ENCODE assay signal across 9 cellular contexts in the genomic region with DNA sequence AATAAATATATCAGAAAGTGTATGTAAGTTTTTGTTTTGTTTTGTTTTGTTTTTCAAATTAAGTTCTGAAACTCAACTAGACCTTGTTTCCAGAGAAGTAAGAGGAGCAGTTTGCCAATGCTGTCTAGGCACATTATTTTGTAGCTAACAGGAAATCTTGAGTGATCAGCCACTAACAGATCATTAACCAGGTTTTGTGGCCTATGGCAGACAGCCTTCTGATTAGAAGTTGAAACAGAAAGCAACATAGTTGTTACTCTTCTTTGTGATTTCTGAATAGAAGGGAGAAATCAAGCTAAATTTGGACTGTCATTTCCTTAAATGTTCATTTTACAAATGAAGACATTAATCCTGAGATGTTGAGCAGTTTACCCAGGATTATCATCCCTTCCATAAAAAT.
DNase-seq lines count a peak whose midpoint lies in the region; ATAC-seq lines count a peak whose summit lies in the region.
"Had no signal": no experiment of that assay in that cellular context is flagged by ENCODE, and none has a peak within 500 bp of the region (broad histone marks: within the 10 kb centered on the region; RNA-seq: fewer than 3 reads in every experiment).

No MANE protein-coding gene starts in this region.

- no peak overlapping the region for H3K4me3 Mint-ChIP-seq in stimulated activated effector memory CD8-positive, alpha-beta T cell treated with anti-CD3 and anti-CD28 coated beads, Interleukin-12 subunit alpha, Interleukin-12 subunit beta, amount 100 ng/mL, for 72 hours

- DNase-seq in superior temporal gyrus (ENCODE audit: extremely low spot score) (peak; percentile 65), NCI-H345 treated with DMSO at 0.1 percent for 48 hours (lab: John Stamatoyannopoulos, UW; ENCODE audit: unreplicated experiment) (no peak)
- no peak for DNase-seq in activated naive CD4-positive, alpha-beta T cell treated with Interleukin-2 at 50 U/mL for 16 hours
- DNase-seq in stimulated activated effector memory CD8-positive, alpha-beta T cell treated with anti-CD3 and anti-CD28 coated beads, Interleukin-12 subunit alpha, Interleukin-12 subunit beta, amount 100 ng/mL, for 72 hours (ENCODE audit: low spot score in 2 of 2), result no peak
- DNase-seq: DND-41, NCI-H510A had no signal

- no peaks in the 10 kb centered on the region for H3K36me3 Mint-ChIP-seq in stimulated activated effector memory CD8-positive, alpha-beta T cell treated with anti-CD3 and anti-CD28 coated beads, Interleukin-12 subunit alpha, Interleukin-12 subunit beta, amount 100 ng/mL, for 72 hours

- ATAC-seq in GM19372 (IDR thresholded peaks at IDR 0.05; ENCODE audit: low read depth, unreplicated experiment) (peak; percentile 95), HG02798 (IDR thresholded peaks at IDR 0.05; ENCODE audit: poor library complexity, unreplicated experiment) (peak; percentile 96), HG03565 (IDR thresholded peaks at IDR 0.05; ENCODE audit: unreplicated experiment) (peak; percentile 87)
- no peak for ATAC-seq in stimulated activated effector memory CD8-positive, alpha-beta T cell treated with anti-CD3 and anti-CD28 coated beads, Interleukin-12 subunit alpha, Interleukin-12 subunit beta, amount 100 ng/mL, for 72 hours

- no peak overlapping the region for H3K27ac Mint-ChIP-seq in stimulated activated effector memory CD8-positive, alpha-beta T cell treated with anti-CD3 and anti-CD28 coated beads, Interleukin-12 subunit alpha, Interleukin-12 subunit beta, amount 100 ng/mL, for 72 hours

- peaks cover 3% of the 10 kb centered on the region for H3K9me3 Mint-ChIP-seq in stimulated activated effector memory CD8-positive, alpha-beta T cell treated with anti-CD3 and anti-CD28 coated beads, Interleukin-12 subunit alpha, Interleukin-12 subunit beta, amount 100 ng/mL, for 72 hours

- no peaks in the 10 kb centered on the region for H3K4me1 Mint-ChIP-seq in stimulated activated effector memory CD8-positive, alpha-beta T cell treated with anti-CD3 and anti-CD28 coated beads, Interleukin-12 subunit alpha, Interleukin-12 subunit beta, amount 100 ng/mL, for 72 hours
